10 cellular contexts compared by ENCODE assay signal in genomic region chr4:159248383-159249178, GRCh38.
A peak's percentile ranks its signal among the peaks of the same experiment; 100 is the strongest.
DNase-seq lines count a peak whose midpoint lies in the region; ATAC-seq and TF ChIP-seq lines count a peak whose summit lies in the region.
"Had no signal": no experiment of that assay in that cellular context is flagged by ENCODE, and none has a peak within 500 bp of the region (broad histone marks: within the 10 kb centered on the region; RNA-seq: fewer than 3 reads in every experiment).

No MANE protein-coding gene starts in this region.

- no peaks in the 10 kb centered on the region for H3K9me3 ChIP-seq in CD4-positive, CD25-positive, alpha-beta regulatory T cell (ENCODE audit: control insufficient read depth in 2 of 2, low read length in 2 of 2)
- peaks cover 6% of the 10 kb centered on the region for H3K9me3 ChIP-seq in endodermal cell (ENCODE audit: control insufficient read depth, low read length)

- H3K9me3 Mint-ChIP-seq in CD4-positive, CD25-positive, alpha-beta regulatory T cell = peaks cover 0 to 5% (median 0%) of the 10 kb centered on the region in 7 donors
- H3K9me3 Mint-ChIP-seq in endodermal cell = peaks cover 14% of the 10 kb centered on the region

- no peak overlapping the region for H3K27ac ChIP-seq in CD4-positive, CD25-positive, alpha-beta regulatory T cell (ENCODE audit: insufficient read depth, low read length, poor library complexity, severe bottlenecking)
- peak overlapping the region; percentile 42 for H3K27ac ChIP-seq in endodermal cell (ENCODE audit: low read depth, low read length)

- peak overlapping the region in 2 of 4 donors; percentile 45 to 75 for H3K4me3 Mint-ChIP-seq in CD4-positive, CD25-positive, alpha-beta regulatory T cell
- no peak overlapping the region for H3K4me3 Mint-ChIP-seq in endodermal cell

- peak overlapping the region in 1 of 3 donors; percentile 13 for H3K27ac Mint-ChIP-seq in CD4-positive, CD25-positive, alpha-beta regulatory T cell
- no peak overlapping the region for H3K27ac Mint-ChIP-seq in endodermal cell

- H3K36me3 ChIP-seq in CD4-positive, CD25-positive, alpha-beta regulatory T cell (ENCODE audit: control insufficient read depth, insufficient read depth, low read length) = no peaks in the 10 kb centered on the region
- peaks cover 34% of the 10 kb centered on the region for H3K36me3 ChIP-seq in endodermal cell (ENCODE audit: control insufficient read depth, insufficient read depth, low read length)

- peak overlapping the region; percentile 29 for H3K4me3 ChIP-seq in CD4-positive, CD25-positive, alpha-beta regulatory T cell (ENCODE audit: low read depth, low read length)
- no peak overlapping the region for H3K4me3 ChIP-seq in endodermal cell (ENCODE audit: low read length)

- H3K4me1 Mint-ChIP-seq in CD4-positive, CD25-positive, alpha-beta regulatory T cell = peaks cover 11 to 14% (median 13%) of the 10 kb centered on the region in 4 donors
- peaks cover 1% of the 10 kb centered on the region for H3K4me1 Mint-ChIP-seq in endodermal cell

- ATAC-seq in CD4-positive, CD25-positive, alpha-beta regulatory T cell (ENCODE audit: low read depth in 2 of 2) = no peak
- no peak for ATAC-seq in GM19397 (IDR thresholded peaks at IDR 0.05; ENCODE audit: unreplicated experiment)
- ATAC-seq in HG02885 (IDR thresholded peaks at IDR 0.05; ENCODE audit: poor library complexity, unreplicated experiment) = no peak

- H3K27me3 ChIP-seq in CD4-positive, CD25-positive, alpha-beta regulatory T cell (ENCODE audit: control insufficient read depth, insufficient read depth, low read length) = no peaks in the 10 kb centered on the region
- H3K27me3 ChIP-seq in endodermal cell (ENCODE audit: control insufficient read depth, insufficient read depth, low read length, poor library complexity, severe bottlenecking) = no peaks in the 10 kb centered on the region

- H3K36me3 Mint-ChIP-seq in CD4-positive, CD25-positive, alpha-beta regulatory T cell = peaks cover 16% of the 10 kb centered on the region
- peaks cover 38% of the 10 kb centered on the region for H3K36me3 Mint-ChIP-seq in endodermal cell (ENCODE audit: low read depth)

- DNase-seq in CD4-positive, CD25-positive, alpha-beta regulatory T cell = no peak
- DNase-seq in NCI-H2107 (lab: John Stamatoyannopoulos, UW) (peak; percentile 5), endodermal cell (no peak), non-pigmented ciliary epithelial cell (ENCODE audit: low read depth) (peak; percentile 54), activated T-cell treated with anti-CD3 and anti-CD28 coated beads for 4 hours (no peak)
- DNase-seq in activated naive CD4-positive, alpha-beta T cell (lab: John Stamatoyannopoulos, UW) = no peak
- DNase-seq: NCI-H510A treated with DMSO at 0.1 percent for 48 hours; stimulated activated CD4-positive, alpha-beta T cell treated with anti-CD3 and anti-CD28 coated beads, Interleukin-2, amount 100 ng/mL, for 24 hours had no signal

- H3K27me3 Mint-ChIP-seq in CD4-positive, CD25-positive, alpha-beta regulatory T cell = no peaks in the 10 kb centered on the region
- H3K27me3 Mint-ChIP-seq in endodermal cell (ENCODE audit: insufficient read depth) = no peaks in the 10 kb centered on the region

- TF ChIP-seq CTCF in endodermal cell (conservative IDR thresholded peaks at IDR 0.05) = no peak

- H3K9ac ChIP-seq in endodermal cell (ENCODE audit: extremely low read depth, low read length, poor library complexity, severe bottlenecking) = no peak overlapping the region

- 95 to 100% methylated on average over 2 to 7 of the region's 7 CpGs for WGBS in endodermal cell (ENCODE audit: insufficient coverage in 1 of 2, insufficient read length in 1 of 2), 2 experiments

- H3K4me1 ChIP-seq in CD4-positive, CD25-positive, alpha-beta regulatory T cell (ENCODE audit: control insufficient read depth, insufficient read depth, low read length, poor library complexity, severe bottlenecking) = peaks cover 4% of the 10 kb centered on the region
- peaks cover 3% of the 10 kb centered on the region for H3K4me1 ChIP-seq in endodermal cell (ENCODE audit: control insufficient read depth, insufficient read depth, low read length)

Comparison
In these comparisons a context has a peak if more than half of its experiments do, and no peak if none do; other contexts are left out.
1. DNase-seq: peak in NCI-H2107 (single experiment) and non-pigmented ciliary epithelial cell (single experiment); none in CD4-positive, CD25-positive, alpha-beta regulatory T cell (0 of 3), endodermal cell (single experiment), activated naive CD4-positive, alpha-beta T cell (0 of 4) and activated T-cell treated with anti-CD3 and anti-CD28 coated beads for 4 hours (single experiment).